In genomic region chr5:95759005-95759404, GRCh38 we compare ENCODE assay signal across 14 cellular contexts. TPM values are rescaled to one million over a fixed set of nuclear protein-coding genes. Genes with fewer than 3 reads are reported as not detected.
A peak's percentile ranks its signal among the peaks of the same experiment; 100 is the strongest.
DNase-seq lines count a peak whose midpoint lies in the region; ATAC-seq and TF ChIP-seq lines count a peak whose summit lies in the region.
"Had no signal": no experiment of that assay in that cellular context is flagged by ENCODE, and none has a peak within 500 bp of the region (broad histone marks: within the 10 kb centered on the region; RNA-seq: fewer than 3 reads in every experiment).

No MANE protein-coding gene starts in this region.

- 90% methylated on average over 10 of the region's 10 CpGs for WGBS in right cardiac atrium

- DNase-seq in right cardiac atrium, result no peak
- DNase-seq in cardiac septum (ENCODE audit: low spot score), result no peak
- DNase-seq in effector memory CD8-positive, alpha-beta T cell, result no peak
- DNase-seq in activated T-cell treated with anti-CD3 and anti-CD28 coated beads, Interleukin-2, amount 50 U/mL, for 48 hours, result no peak
- no peak for DNase-seq in NCI-H146 treated with DMSO at 0.1 percent for 48 hours (lab: John Stamatoyannopoulos, UW; ENCODE audit: unreplicated experiment)
- DNase-seq in posterior cingulate gyrus, result no peak
- DNase-seq: activated CD4-positive, alpha-beta T cell treated with anti-CD3 and anti-CD28 coated beads for 48 hours; DMS 273 treated with DMSO at 0.1 percent for 48 hours; endodermal cell; stimulated activated CD4-positive, alpha-beta T cell treated with anti-CD3 and anti-CD28 coated beads, Interleukin-12 subunit alpha, Interleukin-12 subunit beta, amount 100 ng/mL, for 4 hours had no signal

- peak overlapping the region; percentile 40 to 84 for H3K4me3 Mint-ChIP-seq in effector memory CD8-positive, alpha-beta T cell
- H3K4me3 Mint-ChIP-seq in nephron, result no peak overlapping the region
- H3K4me3 Mint-ChIP-seq: endodermal cell; T-helper 1 cell treated with Interleukin-12 subunit alpha and Interleukin-12 subunit beta and Interleukin-4 antibody, amounts not matched to agents 30 μg/mL and 1 μg/mL, for 36 hours had no signal

- H3K4me1 ChIP-seq in right cardiac atrium (ENCODE audit: control insufficient read depth, insufficient read depth, low read length), result peaks cover 7% of the 10 kb centered on the region

- peak overlapping the region; percentile 87 to 91 for H3K27ac Mint-ChIP-seq in effector memory CD8-positive, alpha-beta T cell
- peak overlapping the region; percentile 51 to 79 (median 63) for H3K27ac Mint-ChIP-seq in nephron
- H3K27ac Mint-ChIP-seq: T-helper 1 cell treated with Interleukin-12 subunit alpha and Interleukin-12 subunit beta and Interleukin-4 antibody, amounts not matched to agents 30 μg/mL and 1 μg/mL, for 36 hours had no signal

- no peak overlapping the region for H3K4me3 ChIP-seq in right cardiac atrium (ENCODE audit: low read length)
- H3K4me3 ChIP-seq: thoracic aorta had no signal

- no peaks in the 10 kb centered on the region for H3K9me3 ChIP-seq in right cardiac atrium (ENCODE audit: control insufficient read depth, low read length)
- H3K9me3 ChIP-seq: thoracic aorta had no signal

- intact Hi-C loops in right cardiac atrium (cut with DNase I), result no loop called here
- intact Hi-C loops in cardiac septum (cut with DNase I), result no loop called here
- intact Hi-C loops in posterior cingulate gyrus (cut with DNase I), result no loop called here

- H3K9me3 Mint-ChIP-seq in effector memory CD8-positive, alpha-beta T cell, result no peaks in the 10 kb centered on the region
- no peaks in the 10 kb centered on the region for H3K9me3 Mint-ChIP-seq in nephron
- H3K9me3 Mint-ChIP-seq: endodermal cell; T-helper 1 cell treated with Interleukin-12 subunit alpha and Interleukin-12 subunit beta and Interleukin-4 antibody, amounts not matched to agents 30 μg/mL and 1 μg/mL, for 36 hours had no signal

- H3K27ac ChIP-seq in right cardiac atrium (ENCODE audit: low read length), result no peak overlapping the region
- H3K27ac ChIP-seq: thoracic aorta had no signal

- TF ChIP-seq CTCF in nephron (IDR thresholded peaks at IDR 0.05; ENCODE audit: unreplicated experiment in 3 of 3), result no peak

- H3K36me3 Mint-ChIP-seq in effector memory CD8-positive, alpha-beta T cell (ENCODE audit: insufficient read depth), result no peaks in the 10 kb centered on the region
- peaks cover 52% of the 10 kb centered on the region for H3K36me3 Mint-ChIP-seq in nephron (ENCODE audit: low read depth)

- no peaks in the 10 kb centered on the region for H3K27me3 Mint-ChIP-seq in effector memory CD8-positive, alpha-beta T cell
- H3K27me3 Mint-ChIP-seq in nephron (ENCODE audit: low read depth), result no peaks in the 10 kb centered on the region

- no peaks in the 10 kb centered on the region for H3K27me3 ChIP-seq in right cardiac atrium (ENCODE audit: control insufficient read depth, insufficient read depth)

- ATAC-seq in right cardiac atrium (peak; percentile 45 to 48), HG03520 (IDR thresholded peaks at IDR 0.05; ENCODE audit: unreplicated experiment) (no peak)
- ATAC-seq in effector memory CD8-positive, alpha-beta T cell (replicated peaks), result no peak

- H3K4me1 Mint-ChIP-seq in effector memory CD8-positive, alpha-beta T cell (ENCODE audit: low read depth in 2 of 2), result peaks cover 23 to 30% of the 10 kb centered on the region in 2 donors
- peaks cover 41% of the 10 kb centered on the region for H3K4me1 Mint-ChIP-seq in nephron

RNA-seq across cellular contexts. Expression of gene RHOBTB3, which starts 27.9 kb away (rescaled TPM):
- total RNA-seq in right cardiac atrium (100 to 1,000 TPM in 3 of 4 donors, 10 to 100 TPM in 1; 84.7 to 115 (median 104) TPM), cardiac septum (79.0 TPM)
- polyA plus RNA-seq in right cardiac atrium, result 32.7 TPM

Comparison
In these comparisons a context has a peak if more than half of its experiments do, and no peak if none do; other contexts are left out.
1. ATAC-seq: peak in right cardiac atrium (2 of 2); none in effector memory CD8-positive, alpha-beta T cell (single experiment) and HG03520 (single experiment).
2. H3K4me3 Mint-ChIP-seq: peak in effector memory CD8-positive, alpha-beta T cell (2 of 2); none in nephron (0 of 3).